8 cellular contexts compared by ENCODE assay signal in genomic region chr5:141691867-141692532, GRCh38. TPM values are rescaled to one million over a fixed set of nuclear protein-coding genes. Genes with fewer than 3 reads are reported as not detected.
A peak's percentile ranks its signal among the peaks of the same experiment; 100 is the strongest.
DNase-seq lines count a peak whose midpoint lies in the region; ATAC-seq and TF ChIP-seq lines count a peak whose summit lies in the region.

No MANE protein-coding gene starts in this region.

- no peaks in the 10 kb centered on the region for H3K9me3 ChIP-seq in HEK293 (ENCODE audit: control insufficient read depth, insufficient read depth, low read depth, low read length)
- no peaks in the 10 kb centered on the region for H3K9me3 ChIP-seq in T-helper 17 cell (ENCODE audit: control insufficient read depth, low read length, poor library complexity, severe bottlenecking)
- no peaks in the 10 kb centered on the region for H3K9me3 ChIP-seq in uterus

- no peaks in the 10 kb centered on the region for H3K36me3 Mint-ChIP-seq in T-helper 17 cell (ENCODE audit: low read depth)

- no peaks in the 10 kb centered on the region for H3K27me3 ChIP-seq in uterus

- CTCF ChIA-PET in HEK293 (lab: Yijun Ruan, JAX), result interaction anchor here (0.5 to 7.8 kb wide), 75 partner anchors 8 to 661 kb away, joined by 3 to 158 read pairs (median 4); partner anchors contain the start of genes ARAP3, GNPDA1, PCDH1 and PCDH12

- DNase-seq in GM12864 (ENCODE audit: low read depth), result no peak
- peak; percentile 84 for DNase-seq in NAMALWA (ENCODE audit: low spot score)
- peak; percentile 76 to 86 (median 77) for DNase-seq in T-helper 17 cell
- DNase-seq in amygdala (lab: John Stamatoyannopoulos, UW), result peak in 53 of 56 donors; percentile 33 to 92 (median 73)
- DNase-seq in left ventricle myocardium superior, result peak; percentile 91
- peak; percentile 36 for DNase-seq in pulmonary artery endothelial cell (ENCODE audit: low read depth, low spot score)
- DNase-seq in uterus, result peak; percentile 74 to 88

- intact Hi-C loops in left ventricle myocardium superior (cut with micrococcal nuclease) (no loop called here), uterus (cut with DNase I; ENCODE audit: low total_unique reads) (loop anchor here (5.0 kb wide), 1 partner anchor 265 kb away; the partner anchor contains the start of gene PCDH12)

- H3K27ac ChIP-seq in HEK293 (ENCODE audit: extremely low read depth, low read depth, low read length) (no peak overlapping the region), uterus (no peak overlapping the region)

- peaks cover 23% of the 10 kb centered on the region for H3K4me1 Mint-ChIP-seq in T-helper 17 cell

- peak overlapping the region; percentile 89 for H3K4me3 Mint-ChIP-seq in T-helper 17 cell

- ATAC-seq in T-helper 17 cell, result peak; percentile 75
- peak; percentile 90 for ATAC-seq in left ventricle myocardium superior

- peak; percentile 97 for TF ChIP-seq CTCF in GM12864 (IDR thresholded peaks at IDR 0.05; ENCODE audit: low read depth, low read length, missing control alignments)
- TF ChIP-seq CTCF in HEK293 (tag by site-specific recombination; IDR thresholded peaks at IDR 0.05), result peak; percentile 99
- peak; percentile 97 to 99 (median 98) for TF ChIP-seq CTCF in uterus (IDR thresholded peaks at IDR 0.05)

- H3K4me3 ChIP-seq in GM12864 (ENCODE audit: low read depth, low read length), result peak overlapping the region; percentile 23; the same call in 1 of the 2 replicates
- H3K4me3 ChIP-seq in HEK293 (ENCODE audit: low read depth, low read length), result peak overlapping the region; percentile 2; the same call in 1 of the 2 replicates
- H3K4me3 ChIP-seq in uterus, result no peak overlapping the region

- H3K27me3 Mint-ChIP-seq in T-helper 17 cell, result peaks cover 23% of the 10 kb centered on the region

- H3K36me3 ChIP-seq in HEK293 (ENCODE audit: control insufficient read depth in 2 of 2, insufficient read depth in 1 of 2, low read length in 2 of 2), result no peaks in the 10 kb centered on the region
- H3K36me3 ChIP-seq in uterus, result no peaks in the 10 kb centered on the region

- TF ChIP-seq POLR2A in uterus (IDR thresholded peaks at IDR 0.05), result no peak

- H3K4me1 ChIP-seq in HEK293 (ENCODE audit: control insufficient read depth, insufficient read depth, low read length) (no peaks in the 10 kb centered on the region), uterus (no peaks in the 10 kb centered on the region)

- H3K27ac Mint-ChIP-seq in T-helper 17 cell, result peak overlapping the region; percentile 92

- POLR2A ChIA-PET in HEK293 (lab: Yijun Ruan, JAX), result interaction anchor here (1.1 to 2.1 kb wide), 3 partner anchors 10 to 269 kb away, joined by 4 to 9 read pairs (median 8); partner anchors contain the start of genes ARAP3 and PCDH1

TF ChIP-seq in HEK293, 187 proteins besides CTCF, POLR2A, EP300 and RAD21 (continues in another document):
- no peak for TF ChIP-seq ZNF292 (tag by site-specific recombination; IDR thresholded peaks at IDR 0.05; ENCODE audit: borderline replicate concordance, low read depth)
- TF ChIP-seq ZNF324 (tag by site-specific recombination; IDR thresholded peaks at IDR 0.05), result 0 out of 2 replicates have a peak, but pooled peaks have one; percentile 36
- no peak for TF ChIP-seq SCRT2 (tag by site-specific recombination; IDR thresholded peaks at IDR 0.05)
- TF ChIP-seq ZFP37 (tag by site-specific recombination; IDR thresholded peaks at IDR 0.05), result peak; percentile 49; the same call in 1 of the 2 replicates
- no peak for TF ChIP-seq ZNF473 (tag by site-specific recombination; IDR thresholded peaks at IDR 0.05)
- TF ChIP-seq KLF9 (tag by site-specific recombination; IDR thresholded peaks at IDR 0.05; ENCODE audit: low read depth), result peak; percentile 90
- TF ChIP-seq ZIC2 (tag by site-specific recombination; IDR thresholded peaks at IDR 0.05), result peak; percentile 70
- TF ChIP-seq ZNF133 (tag by site-specific recombination; IDR thresholded peaks at IDR 0.05), result no peak
- no peak for TF ChIP-seq ZNF837 (tag by site-specific recombination; IDR thresholded peaks at IDR 0.05)
- peak; percentile 62; the same call in 1 of the 2 replicates for TF ChIP-seq ZNF366 (tag by site-specific recombination; conservative IDR thresholded peaks at IDR 0.05)
- TF ChIP-seq ZNF571 (tag by site-specific recombination; IDR thresholded peaks at IDR 0.05), result no peak
- TF ChIP-seq HOXD13 (CRISPR knock-in tag; IDR thresholded peaks at IDR 0.05; ENCODE audit: borderline replicate concordance), result no peak
- TF ChIP-seq ZNF639 (tag by site-specific recombination; IDR thresholded peaks at IDR 0.05), result no peak
- TF ChIP-seq KLF1 (tag by site-specific recombination; IDR thresholded peaks at IDR 0.05), result peak; percentile 67; the same call in 1 of the 2 replicates
- no peak for TF ChIP-seq ZNF768 (tag by site-specific recombination; IDR thresholded peaks at IDR 0.05)
- TF ChIP-seq ZSCAN23 (tag by site-specific recombination; IDR thresholded peaks at IDR 0.05), result no peak
- TF ChIP-seq ZNF132 (tag by site-specific recombination; IDR thresholded peaks at IDR 0.05; ENCODE audit: borderline replicate concordance), result no peak
- TF ChIP-seq ZNF239 (tag by site-specific recombination; IDR thresholded peaks at IDR 0.05), result no peak
- TF ChIP-seq ZNF214 (tag by site-specific recombination; IDR thresholded peaks at IDR 0.05; ENCODE audit: borderline replicate concordance), result no peak
- TF ChIP-seq ZBTB21 (tag by site-specific recombination; IDR thresholded peaks at IDR 0.05), result no peak
- no peak for TF ChIP-seq ZNF549 (tag by site-specific recombination; IDR thresholded peaks at IDR 0.05)
- TF ChIP-seq ZNF37A (tag by site-specific recombination; IDR thresholded peaks at IDR 0.05), result no peak
- TF ChIP-seq ZNF146 (tag by site-specific recombination; IDR thresholded peaks at IDR 0.05), result no peak
- TF ChIP-seq MYNN (tag by site-specific recombination; IDR thresholded peaks at IDR 0.05; ENCODE audit: borderline replicate concordance), result no peak
- TF ChIP-seq ZNF843 (tag by site-specific recombination; IDR thresholded peaks at IDR 0.05), result no peak
- peak; percentile 68; the same call in 1 of the 2 replicates for TF ChIP-seq KLF7 (tag by site-specific recombination; IDR thresholded peaks at IDR 0.05; ENCODE audit: borderline replicate concordance)
- TF ChIP-seq ZNF157 (tag by site-specific recombination; IDR thresholded peaks at IDR 0.05), result no peak
- peak; percentile 44; the same call in 1 of the 2 replicates for TF ChIP-seq ZNF692 (tag by site-specific recombination; IDR thresholded peaks at IDR 0.05)
- peak; percentile 79; the same call in 1 of the 2 replicates for TF ChIP-seq ZNF561 (tag by site-specific recombination; IDR thresholded peaks at IDR 0.05; ENCODE audit: borderline replicate concordance)

RNA-seq across cellular contexts. Expression of gene ARAP3, which starts 10.0 kb away (rescaled TPM):
- total RNA-seq in T-helper 17 cell, result 1 to 10 TPM; 1.3 to 3.2 TPM
- 13.2 TPM for total RNA-seq in left ventricle myocardium superior
- total RNA-seq in pulmonary artery endothelial cell, result 33.8 and 43.1 TPM in 2 replicates
- total RNA-seq in uterus, result 10 to 100 TPM in 2 of 4 donors, 1 to 10 TPM in 2; 4.1 to 39.9 (median 12.5) TPM

RNA-seq across cellular contexts. Expression of gene FCHSD1, which starts 40.8 kb away (rescaled TPM):
- 10 to 100 TPM; 77.6 to 82.2 TPM for total RNA-seq in T-helper 17 cell
- 3.7 TPM for total RNA-seq in left ventricle myocardium superior
- 20.0 and 22.9 TPM in 2 replicates for total RNA-seq in pulmonary artery endothelial cell
- total RNA-seq in uterus, result 10 to 100 TPM in 2 of 4 donors, 1 to 10 TPM in 2; 2.4 to 27.2 (median 11.3) TPM

RNA-seq across cellular contexts. Expression of gene RELL2, which starts 55.2 kb away (rescaled TPM):
- 10 to 100 TPM; 17.2 to 17.8 TPM for total RNA-seq in T-helper 17 cell
- total RNA-seq in left ventricle myocardium superior, result 0.55 TPM
- total RNA-seq in pulmonary artery endothelial cell, result 2.7 and 3.3 TPM in 2 replicates
- 1 to 10 TPM in 1 of 4 donors, under 1 TPM in 1, not detected in 2; 0.35 to 1.7 TPM for total RNA-seq in uterus

RNA-seq across cellular contexts. Expression of gene HDAC3, which starts 55.4 kb away (rescaled TPM):
- total RNA-seq in T-helper 17 cell (10 to 100 TPM; 67.7 to 79.2 TPM), left ventricle myocardium superior (28.9 TPM), pulmonary artery endothelial cell (44.7 and 57.3 TPM in 2 replicates), uterus (10 to 100 TPM; 24.8 to 68.0 (median 46.0) TPM)

Comparison
In these comparisons a context has a peak if more than half of its experiments do, and no peak if none do; other contexts are left out.
1. H3K4me3 ChIP-seq: peak in GM12864 (single experiment) and HEK293 (single experiment); none in uterus (0 of 2).
2. Peak in every context shown above with its lines, with median percentiles within 50 percentile points of each other: CTCF ChIP-seq.